ENCODE assay signal across 10 cellular contexts in the genomic region with DNA sequence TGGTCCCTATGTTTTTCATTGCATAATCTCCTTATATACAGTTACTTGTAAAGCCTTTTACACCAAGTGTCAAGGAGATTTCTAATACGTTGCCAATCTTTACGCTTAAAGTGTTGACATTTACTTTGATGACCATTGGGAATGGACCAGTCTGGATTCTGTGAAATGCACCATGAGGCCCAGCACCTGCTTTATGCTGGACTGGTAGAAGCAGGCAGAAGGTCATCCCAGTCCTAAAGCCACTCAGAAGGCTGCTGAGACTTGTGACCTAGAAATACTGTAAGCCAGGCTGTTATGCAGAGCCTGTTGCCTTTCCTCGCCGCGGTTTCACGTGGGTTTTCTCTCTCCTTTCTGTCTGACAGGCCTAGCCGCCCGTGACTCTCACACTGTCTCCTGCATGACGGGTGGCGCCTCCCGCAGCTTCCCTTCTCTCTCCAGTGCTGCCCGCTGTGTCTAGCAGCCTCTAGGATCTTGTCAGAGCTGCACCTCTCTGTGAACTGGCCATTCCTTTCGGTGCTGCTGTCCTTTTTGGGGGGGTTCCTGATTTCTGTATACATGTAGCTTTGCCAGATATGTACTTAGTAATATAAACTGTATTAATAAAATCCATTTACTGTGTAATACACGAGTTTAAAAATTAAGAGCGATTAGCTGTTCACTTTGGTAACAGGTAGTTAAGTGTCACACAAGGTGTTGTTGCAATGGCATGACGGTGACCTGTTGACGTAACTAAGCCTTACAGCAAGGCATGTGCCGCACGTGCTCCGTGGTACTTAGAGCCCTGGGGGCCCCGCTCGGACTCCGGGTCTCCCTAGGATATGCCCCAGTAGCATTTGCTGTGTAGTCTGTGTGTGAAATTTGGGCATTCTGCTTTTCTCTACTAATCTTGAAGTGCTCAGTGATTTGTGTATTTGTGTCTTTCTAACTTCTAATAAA.
"Had no signal": no experiment of that assay in that cellular context is flagged by ENCODE, and none has a peak within 500 bp of the region (broad histone marks: within the 10 kb centered on the region; RNA-seq: fewer than 3 reads in every experiment).

No MANE protein-coding gene starts in this region.

- H3K27ac ChIP-seq: breast epithelium, parathyroid adenoma, right atrium auricular region, suprapubic skin had no signal

- ATAC-seq: stimulated activated memory B cell treated with anti-CD40 and anti-IgM and Interleukin-4, amounts not matched to agents 10 μg/mL and 1 μg/mL and 100 μg/mL, for 72 hours had no signal

- H3K9me3 ChIP-seq: breast epithelium, left ventricle myocardium inferior, right atrium auricular region, suprapubic skin had no signal

- H2AFZ ChIP-seq: parathyroid adenoma had no signal

- H3K4me3 ChIP-seq: breast epithelium, left ventricle myocardium inferior, right atrium auricular region, suprapubic skin had no signal

- H3K27me3 ChIP-seq: breast epithelium, right atrium auricular region, suprapubic skin had no signal

- DNase-seq: activated effector memory CD4-positive, alpha-beta T cell treated with anti-CD3 and anti-CD28 coated beads, Interleukin-2, amount 50 U/mL, for 16 hours; activated naive CD8-positive, alpha-beta T cell treated with anti-CD3 and anti-CD28 coated beads for 36 hours; activated T-cell treated with anti-CD3 and anti-CD28 coated beads, Interleukin-2, amount 50 U/mL, for 1 hour; left ventricle myocardium inferior; mesendoderm had no signal

- H3K4me1 ChIP-seq: breast epithelium, parathyroid adenoma had no signal

- H3K9ac ChIP-seq: parathyroid adenoma had no signal
